ENCODE assay signal across 9 cellular contexts in genomic region chr6:131134220-131134831, GRCh38. TPM values are rescaled to one million over a fixed set of nuclear protein-coding genes. Genes with fewer than 3 reads are reported as not detected.
A peak's percentile ranks its signal among the peaks of the same experiment; 100 is the strongest.
DNase-seq lines count a peak whose midpoint lies in the region; ATAC-seq and TF ChIP-seq lines count a peak whose summit lies in the region.
"Had no signal": no experiment of that assay in that cellular context is flagged by ENCODE, and none has a peak within 500 bp of the region (broad histone marks: within the 10 kb centered on the region; RNA-seq: fewer than 3 reads in every experiment).

No MANE protein-coding gene starts in this region.

- no peaks in the 10 kb centered on the region for H3K36me3 Mint-ChIP-seq in activated CD4-positive, alpha-beta memory T cell treated with anti-CD3 and anti-CD28 coated beads for 36 hours
- no peaks in the 10 kb centered on the region for H3K36me3 Mint-ChIP-seq in stimulated activated memory B cell treated with anti-CD40 and anti-IgM and Interleukin-4, amounts not matched to agents 10 μg/mL and 1 μg/mL and 100 μg/mL, for 72 hours

- no peak overlapping the region for H3K27ac Mint-ChIP-seq in activated CD4-positive, alpha-beta memory T cell treated with anti-CD3 and anti-CD28 coated beads for 36 hours
- H3K27ac Mint-ChIP-seq in stimulated activated memory B cell treated with anti-CD40 and anti-IgM and Interleukin-4, amounts not matched to agents 10 μg/mL and 1 μg/mL and 100 μg/mL, for 72 hours, result peak overlapping the region; percentile 92

- peaks cover 23% of the 10 kb centered on the region for H3K27me3 ChIP-seq in iPS-20b (ENCODE audit: insufficient read depth, low read length)
- H3K27me3 ChIP-seq in aorta (ENCODE audit: control insufficient read depth in 1 of 2, insufficient read depth in 2 of 2, low read length in 1 of 2), result no peaks in the 10 kb centered on the region

- 85 to 87% methylated on average over 12 of the region's 12 CpGs for WGBS in aorta, 2 donors

- H3K4me3 ChIP-seq in HFF-Myc (replicated peaks; ENCODE audit: low read depth, low read length), result peak overlapping the region; percentile 63
- H3K4me3 ChIP-seq in iPS-20b (ENCODE audit: low read length), result peak overlapping the region; percentile 69; the same call in 1 of the 2 replicates
- H3K4me3 ChIP-seq in aorta (ENCODE audit: low read length in 2 of 2), result no peak overlapping the region

- intact Hi-C loops in activated CD4-positive, alpha-beta memory T cell treated with anti-CD3 and anti-CD28 coated beads for 36 hours (cut with micrococcal nuclease), result no loop called here
- intact Hi-C loops in aorta (cut with DNase I), result no loop called here

- TF ChIP-seq CTCF in HFF-Myc (IDR thresholded peaks at IDR 0.05; ENCODE audit: low read depth, low read length, missing control alignments) (no peak), GM20000 (IDR thresholded peaks at IDR 0.05; ENCODE audit: extremely low read depth, missing control alignments) (no peak)

- H3K4me3 Mint-ChIP-seq in activated CD4-positive, alpha-beta memory T cell treated with anti-CD3 and anti-CD28 coated beads for 36 hours, result peak overlapping the region; percentile 3
- H3K4me3 Mint-ChIP-seq in stimulated activated memory B cell treated with anti-CD40 and anti-IgM and Interleukin-4, amounts not matched to agents 10 μg/mL and 1 μg/mL and 100 μg/mL, for 72 hours, result no peak overlapping the region

- peaks cover 4% of the 10 kb centered on the region for H3K27me3 Mint-ChIP-seq in activated CD4-positive, alpha-beta memory T cell treated with anti-CD3 and anti-CD28 coated beads for 36 hours
- H3K27me3 Mint-ChIP-seq in stimulated activated memory B cell treated with anti-CD40 and anti-IgM and Interleukin-4, amounts not matched to agents 10 μg/mL and 1 μg/mL and 100 μg/mL, for 72 hours, result no peaks in the 10 kb centered on the region

- ATAC-seq in stimulated activated memory B cell treated with anti-CD40 and anti-IgM and Interleukin-4, amounts not matched to agents 10 μg/mL and 1 μg/mL and 100 μg/mL, for 72 hours, result no peak
- ATAC-seq in aorta (ENCODE audit: low FRiP score) (no peak), GM19328 (IDR thresholded peaks at IDR 0.05; ENCODE audit: unreplicated experiment) (no peak)

- H3K4me1 Mint-ChIP-seq in activated CD4-positive, alpha-beta memory T cell treated with anti-CD3 and anti-CD28 coated beads for 36 hours (ENCODE audit: low read depth), result peaks cover 10% of the 10 kb centered on the region
- peaks cover 12% of the 10 kb centered on the region for H3K4me1 Mint-ChIP-seq in stimulated activated memory B cell treated with anti-CD40 and anti-IgM and Interleukin-4, amounts not matched to agents 10 μg/mL and 1 μg/mL and 100 μg/mL, for 72 hours

- H3K36me3 ChIP-seq in iPS-20b (ENCODE audit: insufficient read depth, low read depth, low read length) (no peaks in the 10 kb centered on the region), aorta (ENCODE audit: control insufficient read depth in 1 of 2, insufficient read depth in 2 of 2, low read length in 1 of 2) (no peaks in the 10 kb centered on the region)

- no peak overlapping the region for H3K27ac ChIP-seq in iPS-20b (ENCODE audit: low read length)
- no peak overlapping the region for H3K27ac ChIP-seq in aorta (ENCODE audit: low read depth in 1 of 2, low read length in 2 of 2)

- H3K9me3 ChIP-seq in iPS-20b (ENCODE audit: insufficient read depth, low read depth, low read length) (no peaks in the 10 kb centered on the region), aorta (ENCODE audit: control insufficient read depth, low read length) (no peaks in the 10 kb centered on the region)

- H3K9ac ChIP-seq in iPS-20b (ENCODE audit: low read depth, low read length), result no peak overlapping the region

- H3K4me1 ChIP-seq in iPS-20b (ENCODE audit: insufficient read depth, low read length), result peaks cover 8% of the 10 kb centered on the region; the same call in 1 of the 2 replicates
- H3K4me1 ChIP-seq in aorta (ENCODE audit: control insufficient read depth in 1 of 2, insufficient read depth in 2 of 2, low read length in 2 of 2), result no peaks in the 10 kb centered on the region

- POLR2A ChIA-PET in activated CD4-positive, alpha-beta memory T cell treated with anti-CD3 and anti-CD28 coated beads for 36 hours (lab: Charles Lee), result no interaction called here

- CTCF ChIA-PET in activated CD4-positive, alpha-beta memory T cell treated with anti-CD3 and anti-CD28 coated beads for 36 hours (lab: Charles Lee), result interaction anchor here (1.2 to 1.4 kb wide), 3 partner anchors 17 to 263 kb away, joined by 3 to 6 read pairs (median 5); no protein-coding TSS in a partner anchor

- DNase-seq in HFF-Myc (ENCODE audit: extremely low read depth, low read depth) (no peak), aorta (no peak), GM20000 (ENCODE audit: low spot score) (no peak), GM19240 (ENCODE audit: insufficient read length, low spot score) (no peak)
- no peak for DNase-seq in activated CD4-positive, alpha-beta memory T cell treated with anti-CD3 and anti-CD28 coated beads for 36 hours
- DNase-seq: NCI-H2227 treated with DMSO at 0.1 percent for 48 hours had no signal

- no peaks in the 10 kb centered on the region for H3K9me3 Mint-ChIP-seq in activated CD4-positive, alpha-beta memory T cell treated with anti-CD3 and anti-CD28 coated beads for 36 hours
- no peaks in the 10 kb centered on the region for H3K9me3 Mint-ChIP-seq in stimulated activated memory B cell treated with anti-CD40 and anti-IgM and Interleukin-4, amounts not matched to agents 10 μg/mL and 1 μg/mL and 100 μg/mL, for 72 hours

RNA-seq across cellular contexts. Expression of gene AKAP7, which starts 0.9 kb away (rescaled TPM):
- total RNA-seq in activated CD4-positive, alpha-beta memory T cell treated with anti-CD3 and anti-CD28 coated beads for 36 hours, result 1 to 10 TPM; 4.0 to 4.3 TPM
- total RNA-seq in aorta, result 1 to 10 TPM; 7.1 to 8.0 TPM
- 1 to 10 TPM; 5.4 to 9.1 TPM for polyA plus RNA-seq in aorta

Comparison
In these comparisons a context has a peak if more than half of its experiments do, and no peak if none do; other contexts are left out.
1. H3K4me3 ChIP-seq: peak in HFF-Myc (single experiment) and iPS-20b (single experiment); none in aorta (0 of 2).